ENCODE assay signal across 14 cellular contexts in genomic region chr2:6993230-6993640, GRCh38.
DNase-seq lines count a peak whose midpoint lies in the region; ATAC-seq, FAIRE-seq and TF ChIP-seq lines count a peak whose summit lies in the region.
"Had no signal": no experiment of that assay in that cellular context is flagged by ENCODE, and none has a peak within 500 bp of the region (broad histone marks: within the 10 kb centered on the region; RNA-seq: fewer than 3 reads in every experiment).

No MANE protein-coding gene starts in this region.

- ATAC-seq in heart right ventricle (peak; percentile 68 to 86 (median 82)), pancreas (peak; percentile 36 to 69 (median 50)), HG02588 (IDR thresholded peaks at IDR 0.05; ENCODE audit: unreplicated experiment) (no peak)
- ATAC-seq: activated CD8-positive, alpha-beta memory T cell treated with anti-CD3 and anti-CD28 coated beads, Interleukin-2, amount 10 ng/mL, durations not matched to agents 7 days and 5 days had no signal

- no peak for TF ChIP-seq CTCF in adrenal gland (IDR thresholded peaks at IDR 0.05)
- no peak for TF ChIP-seq CTCF in heart right ventricle (IDR thresholded peaks at IDR 0.05)
- no peak for TF ChIP-seq CTCF in pancreas (IDR thresholded peaks at IDR 0.05)
- no peak for TF ChIP-seq CTCF in Peyer's patch (IDR thresholded peaks at IDR 0.05)

- H3K4me1 ChIP-seq in adrenal gland (replicated peaks in 1 of 2) (peaks cover 2 to 28% of the 10 kb centered on the region in 2 donors), heart right ventricle (peaks cover 0 to 46% (median 34%) of the 10 kb centered on the region in 9 donors), pancreas (peaks cover 3 to 17% (median 6%) of the 10 kb centered on the region in 3 donors), Peyer's patch (peaks cover 0 to 5% (median 0%) of the 10 kb centered on the region in 4 donors)

- DNase-seq in Ammon's horn (ENCODE audit: low spot score) (peak; percentile 86), adrenal gland (peak in 6 of 7 donors; percentile 38 to 74 (median 46)), heart right ventricle (peak; percentile 73 to 80), pancreas (peak in 1 of 6 donors; percentile 49), H7 (no peak), Peyer's patch (no peak), NCI-H345 (lab: John Stamatoyannopoulos, UW) (no peak)
- DNase-seq: activated CD8-positive, alpha-beta memory T cell treated with anti-CD3 and anti-CD28 coated beads, Interleukin-2, amount 10 ng/mL, durations not matched to agents 7 days and 5 days; naive B cell; NCI-H1105 treated with DMSO at 0.1 percent for 48 hours; NCI-H774; stimulated activated CD4-positive, alpha-beta T cell treated with anti-CD3 and anti-CD28 coated beads, Interleukin-12 subunit alpha, Interleukin-12 subunit beta, amount 100 ng/mL, for 4 hours had no signal

- H3K4me3 ChIP-seq in adrenal gland (no peak overlapping the region), heart right ventricle (no peak overlapping the region), pancreas (no peak overlapping the region), H7 (ENCODE audit: insufficient read depth, low read depth, low read length) (no peak overlapping the region), Peyer's patch (no peak overlapping the region)

- peaks cover 0 to 8% of the 10 kb centered on the region in 2 donors for H3K36me3 ChIP-seq in adrenal gland (replicated peaks in 1 of 2)
- H3K36me3 ChIP-seq in heart right ventricle, result peaks cover 0 to 29% (median 0%) of the 10 kb centered on the region in 9 donors
- no peaks in the 10 kb centered on the region for H3K36me3 ChIP-seq in pancreas
- no peaks in the 10 kb centered on the region for H3K36me3 ChIP-seq in H7 (replicated peaks; ENCODE audit: control insufficient read depth, insufficient read depth, low read length)
- no peaks in the 10 kb centered on the region for H3K36me3 ChIP-seq in Peyer's patch

- no peaks in the 10 kb centered on the region for H3K27me3 ChIP-seq in adrenal gland
- H3K27me3 ChIP-seq in heart right ventricle, result no peaks in the 10 kb centered on the region
- H3K27me3 ChIP-seq in pancreas, result no peaks in the 10 kb centered on the region
- H3K27me3 ChIP-seq in H7 (ENCODE audit: control insufficient read depth, insufficient read depth, low read length), result no peaks in the 10 kb centered on the region
- H3K27me3 ChIP-seq in Peyer's patch, result no peaks in the 10 kb centered on the region

- no peak for TF ChIP-seq POLR2A in adrenal gland (IDR thresholded peaks at IDR 0.05)
- TF ChIP-seq POLR2A in Peyer's patch (IDR thresholded peaks at IDR 0.05), result no peak

- H3K27ac ChIP-seq in adrenal gland (peak overlapping the region in 3 of 5 donors; percentile 16 to 75 (median 57)), heart right ventricle (peak overlapping the region; percentile 28 to 82 (median 66)), pancreas (peak overlapping the region in 1 of 4 donors; percentile 12), Peyer's patch (peak overlapping the region in 1 of 4 donors; percentile 15)

- 50 to 72% (median 60%) methylated on average over 7 of the region's 7 CpGs for WGBS in adrenal gland, 4 donors
- 28 to 46% methylated on average over 7 of the region's 7 CpGs for WGBS in heart right ventricle, 2 donors
- 55 to 61% methylated on average over 7 of the region's 7 CpGs for WGBS in pancreas, 2 donors

- H3K9me3 ChIP-seq in adrenal gland (replicated peaks in 1 of 3) (no peaks in the 10 kb centered on the region), heart right ventricle (peaks cover 0 to 4% (median 0%) of the 10 kb centered on the region in 11 donors), pancreas (no peaks in the 10 kb centered on the region), Peyer's patch (no peaks in the 10 kb centered on the region)

- no peak for FAIRE-seq in pancreas (lab: Jason Lieb, UNC)
- FAIRE-seq: astrocyte had no signal

- intact Hi-C loops in adrenal gland (cut with DNase I) (no loop called here), heart right ventricle (cut with DNase I) (loop anchor here in 1 of 10 donors (5.0 kb wide), 1 partner anchor 36 kb away; no protein-coding TSS in a partner anchor), pancreas (cut with DNase I) (no loop called here)

Comparison
In these comparisons a context has a peak if more than half of its experiments do, and no peak if none do; other contexts are left out.
1. DNase-seq: peak in Ammon's horn (single experiment), adrenal gland (6 of 7) and heart right ventricle (2 of 2); none in H7 (single experiment), Peyer's patch (0 of 3) and NCI-H345 (single experiment).